9 cellular contexts compared by ENCODE assay signal in the genomic region with DNA sequence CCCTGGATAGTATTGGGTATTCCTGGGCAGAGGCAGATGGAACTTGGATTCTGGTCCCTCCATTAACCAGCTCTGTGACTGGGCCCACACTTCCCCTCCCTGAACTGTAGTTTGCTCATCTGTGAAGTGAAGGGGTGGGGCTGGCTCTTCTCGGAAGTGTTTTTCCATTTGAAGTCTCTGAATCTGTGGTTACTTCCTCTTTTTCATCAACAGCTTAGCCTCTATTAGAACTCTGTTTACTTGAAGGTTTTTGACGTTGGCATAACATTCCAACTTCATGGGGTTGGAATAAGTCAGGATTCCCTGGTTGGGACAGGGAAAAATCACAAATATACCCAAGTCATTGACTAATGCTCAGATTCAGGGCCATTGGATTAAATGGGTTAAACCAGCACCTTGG. TPM values are rescaled to one million over a fixed set of nuclear protein-coding genes. Genes with fewer than 3 reads are reported as not detected.
DNase-seq lines count a peak whose midpoint lies in the region; ATAC-seq and TF ChIP-seq lines count a peak whose summit lies in the region.
"Had no signal": no experiment of that assay in that cellular context is flagged by ENCODE, and none has a peak within 500 bp of the region (broad histone marks: within the 10 kb centered on the region; RNA-seq: fewer than 3 reads in every experiment).

No MANE protein-coding gene starts in this region.

- peaks cover 8% of the 10 kb centered on the region for H3K36me3 ChIP-seq in mammary epithelial cell (ENCODE audit: insufficient read depth, low read length)
- H3K36me3 ChIP-seq in lower lobe of right lung, result no peaks in the 10 kb centered on the region

- H3K4me2 ChIP-seq in mammary epithelial cell (ENCODE audit: insufficient read depth, low read depth, low read length), result peak overlapping the region; percentile 85
- H3K4me2 ChIP-seq: A549 had no signal

- BruUV-seq in mammary epithelial cell (replicated peaks; lab: Mats Ljungman, UMichigan) (no TSS peak), MCF 10A (replicated peaks; lab: Mats Ljungman, UMichigan) (no TSS peak)

- peaks cover 7% of the 10 kb centered on the region for H3K36me3 Mint-ChIP-seq in MCF 10A (ENCODE audit: insufficient read depth, unreplicated experiment)

- no peak overlapping the region for H3K4me3 ChIP-seq in mammary epithelial cell (replicated peaks in 1 of 3; ENCODE audit: insufficient read depth in 1 of 3, low read depth in 2 of 3, low read length in 3 of 3)
- H3K4me3 ChIP-seq in lower lobe of right lung, result peak overlapping the region; percentile 66
- H3K4me3 ChIP-seq: A549 had no signal

- H3K4me3 Mint-ChIP-seq in MCF 10A (ENCODE audit: unreplicated experiment), result no peak overlapping the region

- in situ Hi-C loops in mammary epithelial cell (cut with MboI; ENCODE audit: low sequenced_read_pairs in 2 of 2), result no loop called here

- dilution Hi-C loops in mammary epithelial cell (cut with HindIII; ENCODE audit: low sequenced_read_pairs), result no loop called here

- H3K27ac ChIP-seq in mammary epithelial cell (ENCODE audit: insufficient read depth, low read depth, low read length) (no peak overlapping the region), lower lobe of right lung (peak overlapping the region; percentile 93)
- H3K27ac ChIP-seq: A549 had no signal

- H2AFZ ChIP-seq in mammary epithelial cell (ENCODE audit: low read depth, low read length), result no peak overlapping the region

- H3K9ac ChIP-seq in mammary epithelial cell (ENCODE audit: insufficient read depth, low read length), result no peak overlapping the region

- H3K9me3 ChIP-seq in mammary epithelial cell (replicated peaks; ENCODE audit: insufficient read depth, low read length), result no peaks in the 10 kb centered on the region
- no peaks in the 10 kb centered on the region for H3K9me3 ChIP-seq in lower lobe of right lung
- H3K9me3 ChIP-seq: A549 had no signal

- H3K27me3 ChIP-seq in mammary epithelial cell (ENCODE audit: insufficient read depth, low read length) (no peaks in the 10 kb centered on the region), lower lobe of right lung (ENCODE audit: low read depth) (no peaks in the 10 kb centered on the region)

- no peak for TF ChIP-seq CTCF in mammary epithelial cell (conservative IDR thresholded peaks at IDR 0.05 in 1 of 2, IDR thresholded peaks at IDR 0.05 in 1 of 2; ENCODE audit: extremely low read depth in 1 of 2, insufficient read depth in 1 of 2, low read depth in 1 of 2, low read length in 2 of 2)
- TF ChIP-seq CTCF in MCF 10A (IDR thresholded peaks at IDR 0.05; ENCODE audit: unreplicated experiment), result no peak
- TF ChIP-seq CTCF in lower lobe of right lung (IDR thresholded peaks at IDR 0.05), result no peak

- CTCF ChIA-PET in mammary epithelial cell (lab: Charles Lee; ENCODE audit: low non-redundant PET) (interaction anchor here (0.6 kb wide), 1 partner anchor 33 kb away, joined by 3 read pairs; no protein-coding TSS in a partner anchor), MCF 10A (lab: Yijun Ruan, JAX) (interaction anchor here (0.6 to 8.4 kb wide), 11 partner anchors 11 to 442 kb away, joined by 3 to 78 read pairs (median 17); no protein-coding TSS in a partner anchor)

- H3K9me3 Mint-ChIP-seq in MCF 10A (ENCODE audit: unreplicated experiment), result no peaks in the 10 kb centered on the region

- H3K79me2 ChIP-seq in mammary epithelial cell (ENCODE audit: insufficient read depth, low read length), result peaks cover 85% of the 10 kb centered on the region

- POLR2A ChIA-PET in MCF 10A (lab: Yijun Ruan, JAX), result interaction anchor here (0.6 to 1.4 kb wide), 2 partner anchors 17 to 166 kb away, joined by 3 read pairs; a partner anchor contains a TSS

- peaks cover 32% of the 10 kb centered on the region for H3K4me1 Mint-ChIP-seq in MCF 10A (ENCODE audit: insufficient read depth, unreplicated experiment)

- 100% methylated on average over 2 of the region's 2 CpGs for WGBS in mammary epithelial cell (ENCODE audit: low coverage, missing lambda C conversion rate)

- H3K4me1 ChIP-seq in mammary epithelial cell (ENCODE audit: insufficient read depth, low read length) (peaks cover 40% of the 10 kb centered on the region), lower lobe of right lung (peaks cover 80% of the 10 kb centered on the region)

- no peak overlapping the region for H3K27ac Mint-ChIP-seq in MCF 10A (ENCODE audit: low read depth, unreplicated experiment)

- no peaks in the 10 kb centered on the region for H4K20me1 ChIP-seq in mammary epithelial cell (ENCODE audit: insufficient read depth, low read length)

- ATAC-seq in HG03280 (IDR thresholded peaks at IDR 0.05; ENCODE audit: unreplicated experiment) (peak; percentile 70), lower lobe of right lung (peak in 1 of 2 donors; percentile 44)
- ATAC-seq in activated CD4-positive, CD25-positive, alpha-beta regulatory T cell treated with anti-CD3 and anti-CD28 coated beads, Interleukin-2, amount 50 U/mL, for 24 hours, result peak; percentile 60
- ATAC-seq: A549 had no signal

- no peaks in the 10 kb centered on the region for H3K27me3 Mint-ChIP-seq in MCF 10A (ENCODE audit: insufficient read depth, unreplicated experiment)

- DNase-seq in mammary epithelial cell, result no peak
- DNase-seq in MCF 10A (ENCODE audit: unreplicated experiment), result no peak
- peak; percentile 57 for DNase-seq in lower lobe of right lung
- DNase-seq in superior temporal gyrus (ENCODE audit: extremely low spot score), result no peak
- DNase-seq in A172 (ENCODE audit: low spot score), result no peak
- DNase-seq in NCI-H526 (lab: John Stamatoyannopoulos, UW), result no peak

- intact Hi-C loops in mammary epithelial cell (cut with micrococcal nuclease) (no loop called here), MCF 10A (cut with micrococcal nuclease) (no loop called here), lower lobe of right lung (cut with DNase I) (no loop called here)

RNA-seq across cellular contexts. Expression of a gene that starts 3.6 kb away (rescaled TPM):
- total RNA-seq in mammary epithelial cell (10 to 100 TPM; 34.3 to 75.0 TPM), MCF 10A (2022) (26.7 and 27.7 TPM in 2 replicates), lower lobe of right lung (46.9 TPM)
- 87.6 TPM for polyA plus RNA-seq in mammary epithelial cell
- 83.3 TPM for polyA minus RNA-seq in mammary epithelial cell
- 0.24 TPM in 1 of 2 replicates, not detected in the other for total RNA-seq in A172 (2014; rRNA removed; shearing (Covaris generic))

Comparison
In these comparisons a context has a peak if more than half of its experiments do, and no peak if none do; other contexts are left out.
1. RNA of a gene that starts 3.6 kb away (total RNA-seq): 34.3 to 75.0 TPM in mammary epithelial cell, 46.9 TPM in lower lobe of right lung (single experiment) and 26.7 to 27.7 TPM in MCF 10A; 0.24 TPM in A172; every median in the first group is over 10 times any median in the second.